ENCODE assay signal across 19 cellular contexts in genomic region chr18:57543560-57543959, GRCh38.
"Had no signal": no experiment of that assay in that cellular context is flagged by ENCODE, and none has a peak within 500 bp of the region (broad histone marks: within the 10 kb centered on the region; RNA-seq: fewer than 3 reads in every experiment).

No MANE protein-coding gene starts in this region.

- H3K4me3 ChIP-seq: adrenal gland, breast epithelium, psoas muscle, skin epidermis, vagina had no signal

- DNase-seq: activated CD4-positive, alpha-beta T cell treated with anti-CD3 and anti-CD28 coated beads for 1 hour; activated CD8-positive, alpha-beta memory T cell treated with anti-CD3 and anti-CD28 coated beads for 24 hours; activated gamma-delta T cell; activated T-cell treated with anti-CD3 and anti-CD28 coated beads, Interleukin-2, amount 50 U/mL, for 72 hours; adrenal gland; cerebellar nuclear complex; effector CD4-positive, alpha-beta T cell; psoas muscle; right cardiac atrium; stimulated activated CD4-positive, alpha-beta T cell treated with anti-CD3 and anti-CD28 coated beads, Interleukin-15, amount 100 ng/mL, for 24 hours; stimulated activated CD4-positive, alpha-beta T cell treated with anti-CD3 and anti-CD28 coated beads, Interleukin-2, amount 100 ng/mL, for 48 hours; trophoblast cell had no signal

- H3K9me3 Mint-ChIP-seq: activated naive CD4-positive, alpha-beta T cell treated with anti-CD3 and anti-CD28 coated beads, Interleukin-2, amount 50 U/mL, for 72 hours; activated T-cell treated with anti-CD3 and anti-CD28 coated beads, Interleukin-2, amount 50 U/mL, for 72 hours; memory B cell; stimulated activated naive CD8-positive, alpha-beta T cell treated with anti-CD3 and anti-CD28 coated beads, Interleukin-15, Interleukin-2, amounts not matched to agents 100 ng/mL and 50 ng/mL, for 24 hours had no signal

- H3K27ac ChIP-seq: adrenal gland, breast epithelium, psoas muscle, skin epidermis, vagina, VCaP had no signal

- H3K27me3 Mint-ChIP-seq: stimulated activated naive CD8-positive, alpha-beta T cell treated with anti-CD3 and anti-CD28 coated beads, Interleukin-15, Interleukin-2, amounts not matched to agents 100 ng/mL and 50 ng/mL, for 24 hours had no signal

- H3K4me3 Mint-ChIP-seq: activated T-cell treated with anti-CD3 and anti-CD28 coated beads, Interleukin-2, amount 50 U/mL, for 72 hours; memory B cell; stimulated activated naive CD8-positive, alpha-beta T cell treated with anti-CD3 and anti-CD28 coated beads, Interleukin-15, Interleukin-2, amounts not matched to agents 100 ng/mL and 50 ng/mL, for 24 hours had no signal

- ATAC-seq: activated naive CD4-positive, alpha-beta T cell treated with anti-CD3 and anti-CD28 coated beads, Interleukin-2, amount 50 U/mL, for 72 hours; activated T-cell treated with anti-CD3 and anti-CD28 coated beads, Interleukin-2, amount 50 U/mL, for 72 hours; right cardiac atrium had no signal

- H3K27ac Mint-ChIP-seq: activated naive CD4-positive, alpha-beta T cell treated with anti-CD3 and anti-CD28 coated beads, Interleukin-2, amount 50 U/mL, for 72 hours; activated T-cell treated with anti-CD3 and anti-CD28 coated beads, Interleukin-2, amount 50 U/mL, for 72 hours; memory B cell; stimulated activated naive CD8-positive, alpha-beta T cell treated with anti-CD3 and anti-CD28 coated beads, Interleukin-15, Interleukin-2, amounts not matched to agents 100 ng/mL and 50 ng/mL, for 24 hours had no signal

- H3K9me3 ChIP-seq: adrenal gland, breast epithelium, psoas muscle, vagina had no signal

- H3K27me3 ChIP-seq: adrenal gland, breast epithelium, vagina had no signal

- H3K36me3 ChIP-seq: adrenal gland, breast epithelium, vagina had no signal

- H3K36me3 Mint-ChIP-seq: activated naive CD4-positive, alpha-beta T cell treated with anti-CD3 and anti-CD28 coated beads, Interleukin-2, amount 50 U/mL, for 72 hours; memory B cell had no signal
